ENCODE assay signal across 1 cellular context in the genomic region with DNA sequence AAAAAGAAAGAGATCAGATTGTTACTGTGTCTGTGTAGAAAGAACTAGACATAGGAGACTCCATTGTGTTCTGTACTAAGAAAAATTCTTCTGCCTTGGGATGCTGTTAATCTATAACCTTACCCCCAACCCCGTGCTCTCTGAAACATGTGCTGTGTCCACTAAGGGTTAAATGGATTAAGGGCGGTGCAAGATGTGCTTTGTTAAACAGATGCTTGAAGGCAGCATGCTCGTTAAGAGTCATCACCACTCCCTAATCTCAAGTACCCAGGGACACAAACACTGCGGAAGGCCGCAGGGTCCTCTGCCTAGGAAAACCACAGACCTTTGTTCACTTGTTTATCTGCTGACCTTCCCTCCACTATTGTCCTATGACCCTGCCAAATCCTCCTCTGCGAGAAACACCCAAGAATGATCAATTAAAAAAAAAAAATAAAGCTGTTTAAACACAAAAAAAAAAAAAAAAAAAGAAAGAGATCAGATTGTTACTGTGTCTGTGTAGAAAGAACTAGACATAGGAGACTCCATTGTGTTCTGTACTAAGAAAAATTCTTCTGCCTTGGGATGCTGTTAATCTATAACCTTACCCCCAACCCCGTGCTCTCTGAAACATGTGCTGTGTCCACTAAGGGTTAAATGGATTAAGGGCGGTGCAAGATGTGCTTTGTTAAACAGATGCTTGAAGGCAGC. TPM values are rescaled to one million over a fixed set of nuclear protein-coding genes. Genes with fewer than 3 reads are reported as not detected.
"Had no signal": no experiment of that assay in that cellular context is flagged by ENCODE, and none has a peak within 500 bp of the region (broad histone marks: within the 10 kb centered on the region; RNA-seq: fewer than 3 reads in every experiment).

No MANE protein-coding gene starts in this region.

RNA-seq across cellular contexts. Expression of gene ANXA2R, which starts 58.6 kb away (rescaled TPM):
- polyA plus RNA-seq: neural cell had no signal
